Comparison of ENCODE assay signal across 1 cellular context in genomic region chr2:6846967-6847695, GRCh38.
TF ChIP-seq lines count a peak whose summit lies in the region.

No MANE protein-coding gene starts in this region.

TF ChIP-seq in K562, 482 proteins besides CTCF, POLR2A, EP300 and RAD21 (continued from another document and continues in another):
- TF ChIP-seq ATF3 (IDR thresholded peaks at IDR 0.05) = peak; percentile 65; the same call in 1 of the 2 replicates
- TF ChIP-seq ATF3 (CRISPR knock-in tag; conservative IDR thresholded peaks at IDR 0.05) = no peak
- peak; percentile 68 for TF ChIP-seq MTA3 (IDR thresholded peaks at IDR 0.05; ENCODE audit: borderline replicate concordance)
- TF ChIP-seq BCL6 (CRISPR knock-in tag; IDR thresholded peaks at IDR 0.05) = peak; percentile 82; the same call in 1 of the 2 replicates
- TF ChIP-seq RBM14 (IDR thresholded peaks at IDR 0.05; ENCODE audit: borderline replicate concordance, insufficient read depth, low read depth, low read length) = no peak
- TF ChIP-seq ZNF384 (IDR thresholded peaks at IDR 0.05; ENCODE audit: low read depth, low read length) = peak; percentile 65
- TF ChIP-seq ZNF655 (CRISPR knock-in tag; IDR thresholded peaks at IDR 0.05) = no peak
- TF ChIP-seq SUPT5H (IDR thresholded peaks at IDR 0.05) = no peak
- TF ChIP-seq MECOM (CRISPR knock-in tag; IDR thresholded peaks at IDR 0.05) = 0 out of 2 replicates have a peak, but pooled peaks have one; percentile 65
- TF ChIP-seq RBM22 (IDR thresholded peaks at IDR 0.05; ENCODE audit: low read depth, low read length, poor library complexity, severe bottlenecking) = no peak
- peak; percentile 74 for TF ChIP-seq CTBP1 (IDR thresholded peaks at IDR 0.05; ENCODE audit: borderline replicate concordance)
- TF ChIP-seq SAFB (IDR thresholded peaks at IDR 0.05; ENCODE audit: borderline replicate concordance, low read depth, low read length) = no peak
- TF ChIP-seq ZBTB9 (CRISPR knock-in tag; IDR thresholded peaks at IDR 0.05) = peak; percentile 86; the same call in 1 of the 2 replicates
- TF ChIP-seq ZNF23 (CRISPR knock-in tag; IDR thresholded peaks at IDR 0.05) = no peak
- TF ChIP-seq KLF1 (tag; IDR thresholded peaks at IDR 0.05) = no peak
- TF ChIP-seq PTTG1 (tag; IDR thresholded peaks at IDR 0.05; ENCODE audit: low read depth) = no peak
- TF ChIP-seq ZBTB43 (CRISPR knock-in tag; IDR thresholded peaks at IDR 0.05) = no peak
- TF ChIP-seq SMARCB1 (IDR thresholded peaks at IDR 0.05; ENCODE audit: insufficient read length, low read depth) = no peak
- peak; percentile 73; the same call in 1 of the 2 replicates for TF ChIP-seq ZNF134 (CRISPR knock-in tag; conservative IDR thresholded peaks at IDR 0.05)
- TF ChIP-seq HMG20B (CRISPR knock-in tag; IDR thresholded peaks at IDR 0.05) = no peak
- TF ChIP-seq THRAP3 (IDR thresholded peaks at IDR 0.05; ENCODE audit: borderline replicate concordance) = no peak
- TF ChIP-seq ZBTB34 (CRISPR knock-in tag; IDR thresholded peaks at IDR 0.05) = no peak
- TF ChIP-seq, protein P1, sequence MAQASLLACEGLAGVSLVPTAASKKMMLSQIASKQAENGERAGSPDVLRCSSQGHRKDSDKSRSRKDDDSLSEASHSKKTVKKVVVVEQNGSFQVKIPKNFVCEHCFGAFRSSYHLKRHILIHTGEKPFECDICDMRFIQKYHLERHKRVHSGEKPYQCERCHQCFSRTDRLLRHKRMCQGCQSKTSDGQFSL (CRISPR knock-in tag; IDR thresholded peaks at IDR 0.05) = no peak
- TF ChIP-seq, protein P1 (tag; IDR thresholded peaks at IDR 0.05) = no peak
- no peak for TF ChIP-seq POLR3A (IDR thresholded peaks at IDR 0.05; ENCODE audit: borderline replicate concordance, extremely low read depth, insufficient read depth, insufficient read length)
- no peak for TF ChIP-seq ZNF444 (CRISPR knock-in tag; IDR thresholded peaks at IDR 0.05)
- no peak for TF ChIP-seq PPARD (CRISPR knock-in tag; IDR thresholded peaks at IDR 0.05)
- TF ChIP-seq ZNF197 (CRISPR knock-in tag; IDR thresholded peaks at IDR 0.05; ENCODE audit: low read depth) = peak; percentile 81; the same call in 1 of the 2 replicates
- TF ChIP-seq, protein P2, sequence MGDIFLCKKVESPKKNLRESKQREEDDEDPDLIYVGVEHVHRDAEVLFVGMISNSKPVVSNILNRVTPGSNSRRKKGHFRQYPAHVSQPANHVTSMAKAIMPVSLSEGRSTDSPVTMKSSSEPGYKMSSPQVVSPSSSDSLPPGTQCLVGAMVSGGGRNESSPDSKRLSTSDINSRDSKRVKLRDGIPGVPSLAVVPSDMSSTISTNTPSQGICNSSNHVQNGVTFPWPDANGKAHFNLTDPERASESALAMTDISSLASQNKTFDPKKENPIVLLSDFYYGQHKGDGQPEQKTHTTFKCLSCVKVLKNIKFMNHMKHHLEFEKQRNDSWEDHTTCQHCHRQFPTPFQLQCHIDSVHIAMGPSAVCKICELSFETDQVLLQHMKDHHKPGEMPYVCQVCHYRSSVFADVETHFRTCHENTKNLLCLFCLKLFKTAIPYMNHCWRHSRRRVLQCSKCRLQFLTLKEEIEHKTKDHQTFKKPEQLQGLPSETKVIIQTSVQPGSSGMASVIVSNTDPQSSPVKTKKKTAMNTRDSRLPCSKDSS (IDR thresholded peaks at IDR 0.05; ENCODE audit: low read depth, partially characterized antibody) = peak; percentile 14
- TF ChIP-seq, protein P3, sequence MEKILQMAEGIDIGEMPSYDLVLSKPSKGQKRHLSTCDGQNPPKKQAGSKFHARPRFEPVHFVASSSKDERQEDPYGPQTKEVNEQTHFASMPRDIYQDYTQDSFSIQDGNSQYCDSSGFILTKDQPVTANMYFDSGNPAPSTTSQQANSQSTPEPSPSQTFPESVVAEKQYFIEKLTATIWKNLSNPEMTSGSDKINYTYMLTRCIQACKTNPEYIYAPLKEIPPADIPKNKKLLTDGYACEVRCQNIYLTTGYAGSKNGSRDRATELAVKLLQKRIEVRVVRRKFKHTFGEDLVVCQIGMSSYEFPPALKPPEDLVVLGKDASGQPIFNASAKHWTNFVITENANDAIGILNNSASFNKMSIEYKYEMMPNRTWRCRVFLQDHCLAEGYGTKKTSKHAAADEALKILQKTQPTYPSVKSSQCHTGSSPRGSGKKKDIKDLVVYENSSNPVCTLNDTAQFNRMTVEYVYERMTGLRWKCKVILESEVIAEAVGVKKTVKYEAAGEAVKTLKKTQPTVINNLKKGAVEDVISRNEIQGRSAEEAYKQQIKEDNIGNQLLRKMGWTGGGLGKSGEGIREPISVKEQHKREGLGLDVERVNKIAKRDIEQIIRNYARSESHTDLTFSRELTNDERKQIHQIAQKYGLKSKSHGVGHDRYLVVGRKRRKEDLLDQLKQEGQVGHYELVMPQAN (IDR thresholded peaks at IDR 0.05; ENCODE audit: borderline replicate concordance) = no peak
- no peak for TF ChIP-seq ZNF507 (tag; conservative IDR thresholded peaks at IDR 0.05)
- TF ChIP-seq SAFB2 (IDR thresholded peaks at IDR 0.05; ENCODE audit: borderline replicate concordance, low read depth, low read length, severe bottlenecking) = no peak
- peak; percentile 100 for TF ChIP-seq TRIM24 (IDR thresholded peaks at IDR 0.05)
- no peak for TF ChIP-seq ZNF551 (CRISPR knock-in tag; IDR thresholded peaks at IDR 0.05)
- TF ChIP-seq FUS (optimal IDR thresholded peaks at IDR 0.05; ENCODE audit: low read depth, low read length) = no peak
- TF ChIP-seq JUNB (CRISPR knock-in tag; conservative IDR thresholded peaks at IDR 0.05) = no peak
- TF ChIP-seq ZNF24 (IDR thresholded peaks at IDR 0.05) = peak; percentile 74
- TF ChIP-seq, protein P4, sequence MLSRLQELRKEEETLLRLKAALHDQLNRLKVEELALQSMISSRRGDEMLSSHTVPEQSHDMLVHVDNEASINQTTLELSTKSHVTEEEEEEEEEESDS (CRISPR knock-in tag; IDR thresholded peaks at IDR 0.05) = no peak
- TF ChIP-seq, protein P5, sequence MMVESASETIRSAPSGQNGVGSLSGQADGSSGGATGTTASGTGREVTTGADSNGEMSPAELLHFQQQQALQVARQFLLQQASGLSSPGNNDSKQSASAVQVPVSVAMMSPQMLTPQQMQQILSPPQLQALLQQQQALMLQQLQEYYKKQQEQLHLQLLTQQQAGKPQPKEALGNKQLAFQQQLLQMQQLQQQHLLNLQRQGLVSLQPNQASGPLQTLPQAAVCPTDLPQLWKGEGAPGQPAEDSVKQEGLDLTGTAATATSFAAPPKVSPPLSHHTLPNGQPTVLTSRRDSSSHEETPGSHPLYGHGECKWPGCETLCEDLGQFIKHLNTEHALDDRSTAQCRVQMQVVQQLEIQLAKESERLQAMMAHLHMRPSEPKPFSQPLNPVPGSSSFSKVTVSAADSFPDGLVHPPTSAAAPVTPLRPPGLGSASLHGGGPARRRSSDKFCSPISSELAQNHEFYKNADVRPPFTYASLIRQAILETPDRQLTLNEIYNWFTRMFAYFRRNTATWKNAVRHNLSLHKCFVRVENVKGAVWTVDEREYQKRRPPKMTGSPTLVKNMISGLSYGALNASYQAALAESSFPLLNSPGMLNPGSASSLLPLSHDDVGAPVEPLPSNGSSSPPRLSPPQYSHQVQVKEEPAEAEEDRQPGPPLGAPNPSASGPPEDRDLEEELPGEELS (CRISPR knock-in tag; IDR thresholded peaks at IDR 0.05; ENCODE audit: borderline replicate concordance) = no peak
- TF ChIP-seq ZNF263 (CRISPR knock-in tag; IDR thresholded peaks at IDR 0.05; ENCODE audit: borderline replicate concordance) = no peak
- TF ChIP-seq, protein P6, sequence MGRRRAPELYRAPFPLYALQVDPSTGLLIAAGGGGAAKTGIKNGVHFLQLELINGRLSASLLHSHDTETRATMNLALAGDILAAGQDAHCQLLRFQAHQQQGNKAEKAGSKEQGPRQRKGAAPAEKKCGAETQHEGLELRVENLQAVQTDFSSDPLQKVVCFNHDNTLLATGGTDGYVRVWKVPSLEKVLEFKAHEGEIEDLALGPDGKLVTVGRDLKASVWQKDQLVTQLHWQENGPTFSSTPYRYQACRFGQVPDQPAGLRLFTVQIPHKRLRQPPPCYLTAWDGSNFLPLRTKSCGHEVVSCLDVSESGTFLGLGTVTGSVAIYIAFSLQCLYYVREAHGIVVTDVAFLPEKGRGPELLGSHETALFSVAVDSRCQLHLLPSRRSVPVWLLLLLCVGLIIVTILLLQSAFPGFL (CRISPR knock-in tag; IDR thresholded peaks at IDR 0.05) = no peak
- TF ChIP-seq DEAF1 (CRISPR knock-in tag; IDR thresholded peaks at IDR 0.05) = 0 out of 2 replicates have a peak, but pooled peaks have one; percentile 16
- TF ChIP-seq, protein P7, sequence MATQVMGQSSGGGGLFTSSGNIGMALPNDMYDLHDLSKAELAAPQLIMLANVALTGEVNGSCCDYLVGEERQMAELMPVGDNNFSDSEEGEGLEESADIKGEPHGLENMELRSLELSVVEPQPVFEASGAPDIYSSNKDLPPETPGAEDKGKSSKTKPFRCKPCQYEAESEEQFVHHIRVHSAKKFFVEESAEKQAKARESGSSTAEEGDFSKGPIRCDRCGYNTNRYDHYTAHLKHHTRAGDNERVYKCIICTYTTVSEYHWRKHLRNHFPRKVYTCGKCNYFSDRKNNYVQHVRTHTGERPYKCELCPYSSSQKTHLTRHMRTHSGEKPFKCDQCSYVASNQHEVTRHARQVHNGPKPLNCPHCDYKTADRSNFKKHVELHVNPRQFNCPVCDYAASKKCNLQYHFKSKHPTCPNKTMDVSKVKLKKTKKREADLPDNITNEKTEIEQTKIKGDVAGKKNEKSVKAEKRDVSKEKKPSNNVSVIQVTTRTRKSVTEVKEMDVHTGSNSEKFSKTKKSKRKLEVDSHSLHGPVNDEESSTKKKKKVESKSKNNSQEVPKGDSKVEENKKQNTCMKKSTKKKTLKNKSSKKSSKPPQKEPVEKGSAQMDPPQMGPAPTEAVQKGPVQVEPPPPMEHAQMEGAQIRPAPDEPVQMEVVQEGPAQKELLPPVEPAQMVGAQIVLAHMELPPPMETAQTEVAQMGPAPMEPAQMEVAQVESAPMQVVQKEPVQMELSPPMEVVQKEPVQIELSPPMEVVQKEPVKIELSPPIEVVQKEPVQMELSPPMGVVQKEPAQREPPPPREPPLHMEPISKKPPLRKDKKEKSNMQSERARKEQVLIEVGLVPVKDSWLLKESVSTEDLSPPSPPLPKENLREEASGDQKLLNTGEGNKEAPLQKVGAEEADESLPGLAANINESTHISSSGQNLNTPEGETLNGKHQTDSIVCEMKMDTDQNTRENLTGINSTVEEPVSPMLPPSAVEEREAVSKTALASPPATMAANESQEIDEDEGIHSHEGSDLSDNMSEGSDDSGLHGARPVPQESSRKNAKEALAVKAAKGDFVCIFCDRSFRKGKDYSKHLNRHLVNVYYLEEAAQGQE (CRISPR knock-in tag; IDR thresholded peaks at IDR 0.05; ENCODE audit: low read depth) = no peak
